ENCODE assay signal across 19 cellular contexts in genomic region chr2:8642332-8643078, GRCh38. TPM values are rescaled to one million over a fixed set of nuclear protein-coding genes. Genes with fewer than 3 reads are reported as not detected.
DNase-seq lines count a peak whose midpoint lies in the region; ATAC-seq and TF ChIP-seq lines count a peak whose summit lies in the region.
"Had no signal": no experiment of that assay in that cellular context is flagged by ENCODE, and none has a peak within 500 bp of the region (broad histone marks: within the 10 kb centered on the region; RNA-seq: fewer than 3 reads in every experiment).

No MANE protein-coding gene starts in this region.

- H3K9me3 Mint-ChIP-seq in endodermal cell (no peaks in the 10 kb centered on the region), mesothelial cell of epicardium (no peaks in the 10 kb centered on the region)
- H3K9me3 Mint-ChIP-seq: activated naive CD4-positive, alpha-beta T cell treated with anti-CD3 and anti-CD28 coated beads for 36 hours; memory B cell; type B pancreatic cell had no signal

- H3K27me3 Mint-ChIP-seq in endodermal cell (ENCODE audit: insufficient read depth) (peaks cover 7% of the 10 kb centered on the region), mesothelial cell of epicardium (ENCODE audit: low read depth) (no peaks in the 10 kb centered on the region)
- H3K27me3 Mint-ChIP-seq: CD4-positive, CD25-positive, alpha-beta regulatory T cell; type B pancreatic cell had no signal

- peak overlapping the region; percentile 96 for H3K27ac ChIP-seq in endodermal cell (ENCODE audit: low read depth, low read length)
- H3K27ac ChIP-seq in sigmoid colon: no peak overlapping the region
- no peak overlapping the region for H3K27ac ChIP-seq in MM.1S (ENCODE audit: low read length)

- no peak overlapping the region for H2AFZ ChIP-seq in MM.1S (ENCODE audit: low read length)

- H3K4me3 Mint-ChIP-seq in endodermal cell: no peak overlapping the region
- no peak overlapping the region for H3K4me3 Mint-ChIP-seq in mesothelial cell of epicardium
- H3K4me3 Mint-ChIP-seq: activated naive CD4-positive, alpha-beta T cell treated with anti-CD3 and anti-CD28 coated beads for 36 hours; CD4-positive, CD25-positive, alpha-beta regulatory T cell; memory B cell; T-helper 1 cell treated with Interleukin-12 subunit alpha and Interleukin-12 subunit beta and Interleukin-4 antibody, amounts not matched to agents 30 μg/mL and 1 μg/mL, for 36 hours; type B pancreatic cell had no signal

- no peak for TF ChIP-seq POLR2A in sigmoid colon (IDR thresholded peaks at IDR 0.05)

- H3K27me3 ChIP-seq in endodermal cell (ENCODE audit: control insufficient read depth, insufficient read depth, low read length, poor library complexity, severe bottlenecking): peaks cover 8% of the 10 kb centered on the region
- no peaks in the 10 kb centered on the region for H3K27me3 ChIP-seq in sigmoid colon
- H3K27me3 ChIP-seq in MM.1S (replicated peaks; ENCODE audit: insufficient read depth, low read length): no peaks in the 10 kb centered on the region

- H3F3A ChIP-seq in MM.1S (ENCODE audit: insufficient read depth, low read length): no peaks in the 10 kb centered on the region

- no peaks in the 10 kb centered on the region for H3K9me2 ChIP-seq in MM.1S (replicated peaks; ENCODE audit: insufficient read depth, low read length)

- no peaks in the 10 kb centered on the region for H3K79me2 ChIP-seq in MM.1S (ENCODE audit: low read length)

- H3K9ac ChIP-seq in endodermal cell (ENCODE audit: extremely low read depth, low read length, poor library complexity, severe bottlenecking) (no peak overlapping the region), MM.1S (ENCODE audit: low read length) (no peak overlapping the region)

- intact Hi-C loops in sigmoid colon (cut with DNase I): no loop called here

- TF ChIP-seq CTCF in endodermal cell (conservative IDR thresholded peaks at IDR 0.05) (no peak), mesothelial cell of epicardium (IDR thresholded peaks at IDR 0.05; ENCODE audit: unreplicated experiment) (no peak), sigmoid colon (IDR thresholded peaks at IDR 0.05) (no peak), MM.1S (IDR thresholded peaks at IDR 0.05; ENCODE audit: low read length) (no peak)

- DNase-seq in NCI-H2227 (lab: John Stamatoyannopoulos, UW; ENCODE audit: unreplicated experiment): peak; percentile 18
- DNase-seq in endodermal cell: no peak
- no peak for DNase-seq in mesothelial cell of epicardium (ENCODE audit: low spot score in 2 of 2, unreplicated experiment in 2 of 2)
- peak; percentile 65 for DNase-seq in sigmoid colon
- DNase-seq in DMS153 (lab: John Stamatoyannopoulos, UW): no peak
- no peak for DNase-seq in HUDEP-2 (lab: John Stamatoyannopoulos, UW; ENCODE audit: unreplicated experiment in 76 of 76)
- DNase-seq in MM.1S: no peak
- DNase-seq: activated naive CD4-positive, alpha-beta T cell treated with anti-CD3 and anti-CD28 coated beads for 36 hours; activated T-cell treated with anti-CD3 and anti-CD28 coated beads, Interleukin-2, amount 50 U/mL, for 1 hour; amniotic stem cell; CD4-positive, CD25-positive, alpha-beta regulatory T cell; cortex of kidney; KBM-7; NCI-H1436; NK-92 treated with Interleukin-12 subunit alpha and Interleukin-12 subunit beta, amount 100 ng/mL, for 24 hours had no signal

- no peaks in the 10 kb centered on the region for H4K20me1 ChIP-seq in MM.1S (ENCODE audit: insufficient read depth, low read length)

- H3K4me1 Mint-ChIP-seq in endodermal cell: peaks cover 18% of the 10 kb centered on the region
- H3K4me1 Mint-ChIP-seq in mesothelial cell of epicardium: peaks cover 41% of the 10 kb centered on the region
- H3K4me1 Mint-ChIP-seq: CD4-positive, CD25-positive, alpha-beta regulatory T cell; memory B cell had no signal

- 59 to 77% methylated on average over 10 to 12 of the region's 12 CpGs for WGBS in endodermal cell (ENCODE audit: insufficient coverage in 1 of 2, insufficient read length in 1 of 2), 2 experiments
- WGBS in sigmoid colon, 2 donors: 90 to 91% methylated on average over 12 of the region's 12 CpGs

- ATAC-seq in HG03175 (IDR thresholded peaks at IDR 0.05; ENCODE audit: unreplicated experiment): no peak

- no peak for TF ChIP-seq EP300 in sigmoid colon (IDR thresholded peaks at IDR 0.05)

- H3K9me3 ChIP-seq in endodermal cell (ENCODE audit: control insufficient read depth, low read length): no peaks in the 10 kb centered on the region
- H3K9me3 ChIP-seq in sigmoid colon: no peaks in the 10 kb centered on the region
- no peaks in the 10 kb centered on the region for H3K9me3 ChIP-seq in MM.1S (replicated peaks; ENCODE audit: insufficient read depth, low read length)

- H3K27ac Mint-ChIP-seq in endodermal cell (no peak overlapping the region), mesothelial cell of epicardium (peak overlapping the region; percentile 60)
- H3K27ac Mint-ChIP-seq: activated naive CD4-positive, alpha-beta T cell treated with anti-CD3 and anti-CD28 coated beads for 36 hours; CD4-positive, CD25-positive, alpha-beta regulatory T cell; memory B cell; T-helper 1 cell treated with Interleukin-12 subunit alpha and Interleukin-12 subunit beta and Interleukin-4 antibody, amounts not matched to agents 30 μg/mL and 1 μg/mL, for 36 hours had no signal

- no peak overlapping the region for H3K4me2 ChIP-seq in MM.1S (ENCODE audit: low read depth, low read length)

- H3K4me3 ChIP-seq in endodermal cell (ENCODE audit: low read length): no peak overlapping the region
- no peak overlapping the region for H3K4me3 ChIP-seq in sigmoid colon
- H3K4me3 ChIP-seq in MM.1S (ENCODE audit: low read length): no peak overlapping the region

- no peaks in the 10 kb centered on the region for H3K36me3 Mint-ChIP-seq in endodermal cell (ENCODE audit: low read depth)
- no peaks in the 10 kb centered on the region for H3K36me3 Mint-ChIP-seq in mesothelial cell of epicardium
- H3K36me3 Mint-ChIP-seq: CD4-positive, CD25-positive, alpha-beta regulatory T cell; memory B cell; type B pancreatic cell had no signal

- peaks cover 3% of the 10 kb centered on the region for H3K4me1 ChIP-seq in endodermal cell (ENCODE audit: control insufficient read depth, insufficient read depth, low read length)
- H3K4me1 ChIP-seq in sigmoid colon: peaks cover 0 to 11% (median 0%) of the 10 kb centered on the region in 4 donors
- no peaks in the 10 kb centered on the region for H3K4me1 ChIP-seq in MM.1S (ENCODE audit: low read length)

- H3K36me3 ChIP-seq in endodermal cell (ENCODE audit: control insufficient read depth, insufficient read depth, low read length) (no peaks in the 10 kb centered on the region), sigmoid colon (no peaks in the 10 kb centered on the region), MM.1S (replicated peaks; ENCODE audit: insufficient read depth, low read length) (no peaks in the 10 kb centered on the region)

RNA-seq across cellular contexts. Expression of gene ID2, which starts 39.4 kb away (rescaled TPM):
- total RNA-seq in endodermal cell (10 to 100 TPM; 83.5 to 91.2 TPM), mesothelial cell of epicardium (231 to 240 TPM (median 239 TPM) in 3 replicates), sigmoid colon (100 to 1,000 TPM; 376 to 615 (median 527) TPM)
- 408 TPM for polyA plus RNA-seq in endodermal cell (2013, experiment 1 of 2)
- polyA plus RNA-seq in endodermal cell (2013, experiment 2 of 2): 340 TPM
- 100 to 1,000 TPM; 154 to 306 (median 224) TPM for polyA plus RNA-seq in sigmoid colon

Comparison
In these comparisons a context has a peak if more than half of its experiments do, and no peak if none do; other contexts are left out.
1. DNase-seq: peak in NCI-H2227 (single experiment) and sigmoid colon (single experiment); none in endodermal cell (single experiment), mesothelial cell of epicardium (0 of 2), DMS153 (single experiment), HUDEP-2 (0 of 76) and MM.1S (single experiment).